26 cellular contexts compared by ENCODE assay signal in genomic region chr5:95020382-95020781, GRCh38.
DNase-seq lines count a peak whose midpoint lies in the region; ATAC-seq, FAIRE-seq and TF ChIP-seq lines count a peak whose summit lies in the region.
"Had no signal": no experiment of that assay in that cellular context is flagged by ENCODE, and none has a peak within 500 bp of the region (broad histone marks: within the 10 kb centered on the region; RNA-seq: fewer than 3 reads in every experiment).

No MANE protein-coding gene starts in this region.

- H3K79me2 ChIP-seq in Loucy (ENCODE audit: insufficient read depth, low read length): peaks cover 16% of the 10 kb centered on the region; the same call in 1 of the 2 replicates

- H3K4me1 Mint-ChIP-seq in dendritic cell treated with granulocyte-macrophage colony-stimulating factor and Interleukin-4, amounts not matched to agents 40 ng/mL and 50 ng/mL, for 4 days (ENCODE audit: low read depth): peaks cover 49% of the 10 kb centered on the region
- H3K4me1 Mint-ChIP-seq: B cell had no signal

- TF ChIP-seq CTCF in Loucy (conservative IDR thresholded peaks at IDR 0.05; ENCODE audit: low read length): no peak

- DNase-seq in GM12892 (ENCODE audit: insufficient read length): no peak
- DNase-seq in glomerular visceral epithelial cell (ENCODE audit: extremely low spot score): no peak
- no peak for DNase-seq in LoVo (ENCODE audit: low spot score)
- DNase-seq: DMS153, DND-41, GOT3, HFFc6, MM.1S, NCI-H1105, NCI-H1436 treated with DMSO at 0.1 percent for 48 hours, NCI-H1930, NCI-H446, NCI-H524 treated with DMSO at 0.1 percent for 48 hours, NCI-H774, Right ventricle myocardium superior, RPMI8226, T-helper 1 cell had no signal

- peaks cover 5% of the 10 kb centered on the region; the same call in 1 of the 2 replicates for H3K36me3 ChIP-seq in Loucy (ENCODE audit: insufficient read depth, low read length)
- H3K36me3 ChIP-seq: HAP-1, SJSA1 had no signal

- peaks cover 8% of the 10 kb centered on the region for H3K36me3 Mint-ChIP-seq in dendritic cell treated with granulocyte-macrophage colony-stimulating factor and Interleukin-4, amounts not matched to agents 40 ng/mL and 50 ng/mL, for 4 days (ENCODE audit: low read depth)

- H3K9me3 Mint-ChIP-seq in dendritic cell treated with granulocyte-macrophage colony-stimulating factor and Interleukin-4, amounts not matched to agents 40 ng/mL and 50 ng/mL, for 4 days: no peaks in the 10 kb centered on the region
- H3K9me3 Mint-ChIP-seq: HFFc6 had no signal

- H3K27me3 Mint-ChIP-seq in dendritic cell treated with granulocyte-macrophage colony-stimulating factor and Interleukin-4, amounts not matched to agents 40 ng/mL and 50 ng/mL, for 4 days: no peaks in the 10 kb centered on the region
- H3K27me3 Mint-ChIP-seq: B cell had no signal

- TF ChIP-seq POLR2A in GM12892 (IDR thresholded peaks at IDR 0.05; ENCODE audit: low read depth, low read length): no peak

- no peaks in the 10 kb centered on the region for H3K9me3 ChIP-seq in Loucy (ENCODE audit: insufficient read depth, low read depth, low read length)
- H3K9me3 ChIP-seq: HAP-1, SJSA1 had no signal

- no peaks in the 10 kb centered on the region for H3K9me2 ChIP-seq in Loucy (replicated peaks; ENCODE audit: low read depth, low read length)

- H3K27me3 ChIP-seq in Loucy (ENCODE audit: insufficient read depth, low read length, poor library complexity, severe bottlenecking): no peaks in the 10 kb centered on the region
- H3K27me3 ChIP-seq: SJSA1 had no signal

- H3K9ac ChIP-seq in Loucy (ENCODE audit: low read depth, low read length, poor library complexity, severe bottlenecking): no peak overlapping the region

- H3K4me2 ChIP-seq in Loucy (ENCODE audit: low read depth, low read length, poor library complexity, severe bottlenecking): peak overlapping the region; percentile 23

- ATAC-seq in GM19351 (IDR thresholded peaks at IDR 0.05; ENCODE audit: unreplicated experiment) (peak; percentile 56), HG03108 (IDR thresholded peaks at IDR 0.05; ENCODE audit: unreplicated experiment) (no peak), GM21447 (IDR thresholded peaks at IDR 0.05; ENCODE audit: unreplicated experiment) (no peak)
- ATAC-seq: K562 had no signal

- no peak overlapping the region for H3K4me3 Mint-ChIP-seq in dendritic cell treated with granulocyte-macrophage colony-stimulating factor and Interleukin-4, amounts not matched to agents 40 ng/mL and 50 ng/mL, for 4 days
- H3K4me3 Mint-ChIP-seq: B cell, HFFc6 had no signal

- no peaks in the 10 kb centered on the region for H4K20me1 ChIP-seq in Loucy (ENCODE audit: insufficient read depth, low read length, poor library complexity, severe bottlenecking)

- FAIRE-seq in GM12892 (lab: Jason Lieb, UNC): peak; percentile 72
- FAIRE-seq: K562 had no signal

- H3K4me1 ChIP-seq in Loucy (ENCODE audit: insufficient read depth, low read length, poor library complexity, severe bottlenecking): peaks cover 48% of the 10 kb centered on the region

- no peak overlapping the region for H3K4me3 ChIP-seq in Loucy (ENCODE audit: low read length, poor library complexity, severe bottlenecking)
- H3K4me3 ChIP-seq: HAP-1, K562, SJSA1 had no signal

- intact Hi-C loops in dendritic cell treated with granulocyte-macrophage colony-stimulating factor and Interleukin-4, amounts not matched to agents 40 ng/mL and 50 ng/mL, for 4 days (cut with micrococcal nuclease): no loop called here

- no peaks in the 10 kb centered on the region for H3F3A ChIP-seq in Loucy (ENCODE audit: low read depth)

- peak overlapping the region; percentile 53 for H3K27ac Mint-ChIP-seq in dendritic cell treated with granulocyte-macrophage colony-stimulating factor and Interleukin-4, amounts not matched to agents 40 ng/mL and 50 ng/mL, for 4 days
- H3K27ac Mint-ChIP-seq: B cell, HFFc6 had no signal

- no peak overlapping the region for H2AFZ ChIP-seq in Loucy (ENCODE audit: low read length)
